Comparison of ENCODE assay signal across 9 cellular contexts in genomic region chr19:43624933-43625332, GRCh38. TPM values are rescaled to one million over a fixed set of nuclear protein-coding genes. Genes with fewer than 3 reads are reported as not detected.
DNase-seq lines count a peak whose midpoint lies in the region.
"Had no signal": no experiment of that assay in that cellular context is flagged by ENCODE, and none has a peak within 500 bp of the region (broad histone marks: within the 10 kb centered on the region; RNA-seq: fewer than 3 reads in every experiment).

No MANE protein-coding gene starts in this region.

- peaks cover 10% of the 10 kb centered on the region; the same call in 1 of the 2 replicates for H3K79me2 ChIP-seq in GM23248 (ENCODE audit: insufficient read depth)

- H3K4me1 Mint-ChIP-seq in activated CD4-positive, alpha-beta T cell treated with anti-CD3 and anti-CD28 coated beads, Interleukin-2, amount 10 ng/mL, durations not matched to agents 24 days and 14 days: peaks cover 24% of the 10 kb centered on the region

- H3K27me3 ChIP-seq in GM23248 (replicated peaks; ENCODE audit: insufficient read depth): 0 out of 2 replicates have a peak, but pooled peaks cover 4% of the 10 kb centered on the region

- H3K4me1 ChIP-seq in GM23248 (ENCODE audit: insufficient read depth): peaks cover 4% of the 10 kb centered on the region; the same call in 1 of the 2 replicates

- no peaks in the 10 kb centered on the region for H3K36me3 Mint-ChIP-seq in activated CD4-positive, alpha-beta T cell treated with anti-CD3 and anti-CD28 coated beads, Interleukin-2, amount 10 ng/mL, durations not matched to agents 24 days and 14 days (ENCODE audit: low read depth)

- peaks cover 4% of the 10 kb centered on the region for H3K27me3 Mint-ChIP-seq in activated CD4-positive, alpha-beta T cell treated with anti-CD3 and anti-CD28 coated beads, Interleukin-2, amount 10 ng/mL, durations not matched to agents 24 days and 14 days

- H4K20me1 ChIP-seq in GM23248 (ENCODE audit: insufficient read depth): no peaks in the 10 kb centered on the region

- H3F3A ChIP-seq in GM23248 (ENCODE audit: insufficient read depth): peaks cover 4% of the 10 kb centered on the region; the same call in 1 of the 2 replicates

- no peak overlapping the region for H3K4me3 ChIP-seq in GM23248
- H3K4me3 ChIP-seq: HAP-1 had no signal

- H3K27ac ChIP-seq in GM23248: no peak overlapping the region

- no peak overlapping the region for H2AFZ ChIP-seq in GM23248

- no peaks in the 10 kb centered on the region for H3K9me3 Mint-ChIP-seq in activated CD4-positive, alpha-beta T cell treated with anti-CD3 and anti-CD28 coated beads, Interleukin-2, amount 10 ng/mL, durations not matched to agents 24 days and 14 days

- no peaks in the 10 kb centered on the region for H3K9me3 ChIP-seq in GM23248 (ENCODE audit: low read depth)
- H3K9me3 ChIP-seq: HAP-1 had no signal

- WGBS in GM23248 (ENCODE audit: low coverage in 1 of 2, low lambda C conversion rate in 2 of 2, missing lambda C conversion rate in 2 of 2), 2 experiments: 16% methylated on average over 26 to 30 of the region's 30 CpGs

- H3K9me2 ChIP-seq in GM23248 (ENCODE audit: insufficient read depth): no peaks in the 10 kb centered on the region

- peak; percentile 70 for DNase-seq in GM23248
- peak; percentile 95 for DNase-seq in activated CD4-positive, alpha-beta T cell treated with anti-CD3 and anti-CD28 coated beads, Interleukin-2, amount 10 ng/mL, durations not matched to agents 24 days and 14 days
- DNase-seq in effector CD8-positive, alpha-beta T cell (lab: John Stamatoyannopoulos, UW): peak; percentile 81
- peak; percentile 65 to 86 for DNase-seq in stimulated activated CD4-positive, alpha-beta T cell treated with anti-CD3 and anti-CD28 coated beads, Interleukin-12 subunit alpha, Interleukin-12 subunit beta, amount 100 ng/mL, for 24 hours (ENCODE audit: low read depth in 2 of 2)
- no peak for DNase-seq in ureter (ENCODE audit: low spot score)
- no peak for DNase-seq in SKM-1 (lab: John Stamatoyannopoulos, UW; ENCODE audit: unreplicated experiment)
- DNase-seq in C1 segment of cervical spinal cord (lab: John Stamatoyannopoulos, UW): no peak
- no peak for DNase-seq in DMS53 (lab: John Stamatoyannopoulos, UW)

- no peak overlapping the region for H3K27ac Mint-ChIP-seq in activated CD4-positive, alpha-beta T cell treated with anti-CD3 and anti-CD28 coated beads, Interleukin-2, amount 10 ng/mL, durations not matched to agents 24 days and 14 days

- H3K4me2 ChIP-seq in GM23248 (ENCODE audit: unreplicated experiment): no peak overlapping the region

- in situ Hi-C loops in GM23248 (cut with MboI): no loop called here

- intact Hi-C loops in activated CD4-positive, alpha-beta T cell treated with anti-CD3 and anti-CD28 coated beads, Interleukin-2, amount 10 ng/mL, durations not matched to agents 24 days and 14 days (cut with micrococcal nuclease): loop anchor here (1.0 kb wide), 1 partner anchor 38 kb away; no protein-coding TSS in a partner anchor

- H3K9ac ChIP-seq in GM23248: no peak overlapping the region

- H3K4me3 Mint-ChIP-seq in activated CD4-positive, alpha-beta T cell treated with anti-CD3 and anti-CD28 coated beads, Interleukin-2, amount 10 ng/mL, durations not matched to agents 24 days and 14 days: peak overlapping the region; percentile 34

- H3K36me3 ChIP-seq in GM23248 (ENCODE audit: low read depth): no peaks in the 10 kb centered on the region

RNA-seq across cellular contexts. Expression of gene ZNF428, which starts 5.5 kb away (rescaled TPM):
- 24.0 and 36.0 TPM in 2 replicates for total RNA-seq in GM23248 (2014; rRNA removed; shearing (Covaris generic))
- polyA plus RNA-seq in GM23248 (2016; fragmentation: Nextera tagmentation; extraction: Ambion mirVana): 25.6 and 29.7 TPM in 2 replicates
- total RNA-seq in activated CD4-positive, alpha-beta T cell treated with anti-CD3 and anti-CD28 coated beads, Interleukin-2, amount 10 ng/mL, durations not matched to agents 24 days and 14 days: 18.1 and 19.4 TPM in 2 replicates
- total RNA-seq in ureter: 30.2 TPM

RNA-seq across cellular contexts. Expression of gene SRRM5, which starts 13.0 kb away (rescaled TPM):
- not detected in 2 replicates for total RNA-seq in GM23248 (2014; rRNA removed; shearing (Covaris generic))
- not detected in 2 replicates for polyA plus RNA-seq in GM23248 (2016; fragmentation: Nextera tagmentation; extraction: Ambion mirVana)
- total RNA-seq in activated CD4-positive, alpha-beta T cell treated with anti-CD3 and anti-CD28 coated beads, Interleukin-2, amount 10 ng/mL, durations not matched to agents 24 days and 14 days: 0.19 and 0.37 TPM in 2 replicates
- 1.0 TPM for total RNA-seq in ureter

RNA-seq across cellular contexts. Expression of gene CADM4, which starts 14.7 kb away (rescaled TPM):
- total RNA-seq in GM23248 (2014; rRNA removed; shearing (Covaris generic)): 1.0 and 1.7 TPM in 2 replicates
- polyA plus RNA-seq in GM23248 (2016; fragmentation: Nextera tagmentation; extraction: Ambion mirVana): 0.14 and 0.27 TPM in 2 replicates
- total RNA-seq in activated CD4-positive, alpha-beta T cell treated with anti-CD3 and anti-CD28 coated beads, Interleukin-2, amount 10 ng/mL, durations not matched to agents 24 days and 14 days: 0.28 and 0.44 TPM in 2 replicates
- 6.6 TPM for total RNA-seq in ureter

RNA-seq across cellular contexts. Expression of gene ZNF576, which starts 28.5 kb away (rescaled TPM):
- total RNA-seq in GM23248 (2014; rRNA removed; shearing (Covaris generic)): 11.7 and 14.4 TPM in 2 replicates
- 19.3 and 22.2 TPM in 2 replicates for polyA plus RNA-seq in GM23248 (2016; fragmentation: Nextera tagmentation; extraction: Ambion mirVana)
- total RNA-seq in activated CD4-positive, alpha-beta T cell treated with anti-CD3 and anti-CD28 coated beads, Interleukin-2, amount 10 ng/mL, durations not matched to agents 24 days and 14 days: 14.4 and 15.3 TPM in 2 replicates
- total RNA-seq in ureter: 20.4 TPM

RNA-seq across cellular contexts. Expression of gene IRGQ, which starts 29.0 kb away (rescaled TPM):
- 19.9 and 25.5 TPM in 2 replicates for total RNA-seq in GM23248 (2014; rRNA removed; shearing (Covaris generic))
- 5.7 and 6.0 TPM in 2 replicates for polyA plus RNA-seq in GM23248 (2016; fragmentation: Nextera tagmentation; extraction: Ambion mirVana)
- 31.5 and 32.7 TPM in 2 replicates for total RNA-seq in activated CD4-positive, alpha-beta T cell treated with anti-CD3 and anti-CD28 coated beads, Interleukin-2, amount 10 ng/mL, durations not matched to agents 24 days and 14 days
- total RNA-seq in ureter: 20.8 TPM

Comparison
In these comparisons a context has a peak if more than half of its experiments do, and no peak if none do; other contexts are left out.
1. DNase-seq: peak in GM23248 (single experiment), activated CD4-positive, alpha-beta T cell treated with anti-CD3 and anti-CD28 coated beads, Interleukin-2, amount 10 ng/mL, durations not matched to agents 24 days and 14 days (single experiment), effector CD8-positive, alpha-beta T cell (single experiment) and stimulated activated CD4-positive, alpha-beta T cell treated with anti-CD3 and anti-CD28 coated beads, Interleukin-12 subunit alpha, Interleukin-12 subunit beta, amount 100 ng/mL, for 24 hours (2 of 2); none in ureter (single experiment), SKM-1 (single experiment), C1 segment of cervical spinal cord (0 of 14) and DMS53 (single experiment).